ENCODE assay signal across 11 cellular contexts in the genomic region with DNA sequence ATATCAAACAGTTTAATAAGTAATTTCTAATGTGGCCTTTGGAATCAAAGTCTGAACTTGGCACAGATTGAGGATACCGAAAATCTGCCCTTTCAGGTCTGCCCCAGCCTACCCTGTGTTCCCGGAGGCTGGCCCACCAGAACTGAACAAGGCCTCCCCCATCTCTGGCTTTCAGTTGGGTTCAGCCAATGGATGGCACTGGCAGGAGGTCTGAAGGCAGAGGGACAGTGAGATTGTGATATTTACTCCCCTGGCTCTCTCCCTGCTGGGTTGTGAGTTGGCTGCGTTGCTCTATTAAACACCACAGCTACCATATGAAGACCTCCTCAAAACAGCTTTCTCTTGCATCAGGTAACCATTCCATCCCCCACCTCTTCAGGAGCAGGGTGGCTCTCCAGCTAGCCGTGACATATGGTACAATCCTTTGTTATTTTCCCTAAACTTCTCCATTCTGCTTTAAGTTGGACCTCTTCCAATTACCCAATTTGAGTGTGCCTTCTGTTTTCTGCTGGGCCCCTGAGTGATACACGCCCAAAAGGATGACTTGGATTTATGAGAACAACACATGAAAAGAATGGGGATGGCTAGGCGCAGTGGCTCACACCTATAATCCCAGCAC. TPM values are rescaled to one million over a fixed set of nuclear protein-coding genes. Genes with fewer than 3 reads are reported as not detected.
DNase-seq lines count a peak whose midpoint lies in the region; ATAC-seq, FAIRE-seq and TF ChIP-seq lines count a peak whose summit lies in the region.
"Had no signal": no experiment of that assay in that cellular context is flagged by ENCODE, and none has a peak within 500 bp of the region (broad histone marks: within the 10 kb centered on the region; RNA-seq: fewer than 3 reads in every experiment).

No MANE protein-coding gene starts in this region.

- H4K20me1 ChIP-seq in GM23248 (ENCODE audit: insufficient read depth): no peaks in the 10 kb centered on the region
- no peaks in the 10 kb centered on the region for H4K20me1 ChIP-seq in endothelial cell of umbilical vein (replicated peaks; ENCODE audit: control insufficient read depth, extremely low read depth, insufficient read depth, low read length)

- H3K4me1 ChIP-seq in GM23248 (ENCODE audit: insufficient read depth) (peaks cover 74% of the 10 kb centered on the region), endothelial cell of umbilical vein (ENCODE audit: control insufficient read depth, extremely low read depth, insufficient read depth, low read length) (peaks cover 82% of the 10 kb centered on the region), sigmoid colon (peaks cover 0 to 74% (median 71%) of the 10 kb centered on the region in 4 donors), psoas muscle (peaks cover 61% of the 10 kb centered on the region)

- no peak for TF ChIP-seq POLR2A in endothelial cell of umbilical vein (IDR thresholded peaks at IDR 0.05; ENCODE audit: low read depth, low read length)
- no peak for TF ChIP-seq POLR2A in sigmoid colon (IDR thresholded peaks at IDR 0.05)

- H3K4me2 ChIP-seq in GM23248 (ENCODE audit: unreplicated experiment): no peak overlapping the region
- H3K4me2 ChIP-seq in endothelial cell of umbilical vein (ENCODE audit: insufficient read depth, low read length): no peak overlapping the region

- CTCF ChIA-PET in endothelial cell of umbilical vein (lab: Charles Lee): interaction anchor here (0.8 to 2.9 kb wide), 4 partner anchors 9 to 64 kb away, joined by 3 to 12 read pairs (median 8); partner anchors contain the start of gene DNMBP

- no peak for FAIRE-seq in endothelial cell of umbilical vein (lab: Jason Lieb, UNC)

- H3K4me3 ChIP-seq in GM23248 (no peak overlapping the region), endothelial cell of umbilical vein (replicated peaks in 1 of 3; ENCODE audit: insufficient read depth in 1 of 3, low read depth in 1 of 3, low read length in 3 of 3) (no peak overlapping the region), sigmoid colon (no peak overlapping the region), psoas muscle (no peak overlapping the region)
- H3K4me3 ChIP-seq: dorsolateral prefrontal cortex, skin epidermis had no signal

- H3K79me2 ChIP-seq in GM23248 (ENCODE audit: insufficient read depth): peaks cover 94% of the 10 kb centered on the region
- H3K79me2 ChIP-seq in endothelial cell of umbilical vein (ENCODE audit: control insufficient read depth, insufficient read depth, low read length): peaks cover 93% of the 10 kb centered on the region

- peaks cover 67% of the 10 kb centered on the region for H3F3A ChIP-seq in GM23248 (ENCODE audit: insufficient read depth)

- H3K36me3 ChIP-seq in GM23248 (ENCODE audit: low read depth) (peaks cover 6% of the 10 kb centered on the region; the same call in 1 of the 2 replicates), endothelial cell of umbilical vein (ENCODE audit: control insufficient read depth in 2 of 2, extremely low read depth in 1 of 2, insufficient read depth in 2 of 2, low read length in 2 of 2) (peaks cover 2% of the 10 kb centered on the region in 2 experiments), sigmoid colon (no peaks in the 10 kb centered on the region), psoas muscle (ENCODE audit: insufficient read depth in 1 of 2, low read depth in 1 of 2) (no peaks in the 10 kb centered on the region)

- H3K9me3 ChIP-seq in GM23248 (ENCODE audit: low read depth) (no peaks in the 10 kb centered on the region), endothelial cell of umbilical vein (replicated peaks; ENCODE audit: control insufficient read depth, insufficient read depth, low read length) (no peaks in the 10 kb centered on the region), sigmoid colon (no peaks in the 10 kb centered on the region), psoas muscle (no peaks in the 10 kb centered on the region)

- WGBS in GM23248 (ENCODE audit: low coverage in 1 of 2, low lambda C conversion rate in 2 of 2, missing lambda C conversion rate in 2 of 2), 2 experiments: 64 to 75% methylated on average over 6 of the region's 6 CpGs
- 84 to 88% methylated on average over 6 of the region's 6 CpGs for WGBS in sigmoid colon, 2 donors
- WGBS in psoas muscle, 3 donors: 80 to 81% (median 80%) methylated on average over 6 of the region's 6 CpGs

- H2AFZ ChIP-seq in GM23248 (no peak overlapping the region), endothelial cell of umbilical vein (ENCODE audit: low read depth, low read length) (no peak overlapping the region)

- ATAC-seq in GM21529 (IDR thresholded peaks at IDR 0.05; ENCODE audit: unreplicated experiment): no peak
- ATAC-seq in left colon: no peak
- no peak for ATAC-seq in psoas muscle

- TF ChIP-seq CTCF in endothelial cell of umbilical vein (IDR thresholded peaks at IDR 0.05; ENCODE audit: extremely low read depth in 1 of 2, insufficient read depth in 1 of 2, low read depth in 1 of 2, low read length in 2 of 2) (no peak), sigmoid colon (IDR thresholded peaks at IDR 0.05) (no peak), psoas muscle (IDR thresholded peaks at IDR 0.05) (no peak)

- H3K9me1 ChIP-seq in endothelial cell of umbilical vein (replicated peaks; ENCODE audit: control insufficient read depth, extremely low read depth, insufficient read depth, low read length): no peaks in the 10 kb centered on the region

- H3K27me3 ChIP-seq in GM23248 (replicated peaks; ENCODE audit: insufficient read depth) (no peaks in the 10 kb centered on the region), endothelial cell of umbilical vein (ENCODE audit: control insufficient read depth in 2 of 2, insufficient read depth in 2 of 2, low read length in 2 of 2) (no peaks in the 10 kb centered on the region), sigmoid colon (no peaks in the 10 kb centered on the region), psoas muscle (ENCODE audit: insufficient read depth in 3 of 3, low read length in 2 of 3) (no peaks in the 10 kb centered on the region)
- H3K27me3 ChIP-seq: dorsolateral prefrontal cortex had no signal

- no TSS peak for BruUV-seq in endothelial cell of umbilical vein (replicated peaks; lab: Mats Ljungman, UMichigan)

- no peak overlapping the region for H3K9ac ChIP-seq in GM23248
- H3K9ac ChIP-seq in endothelial cell of umbilical vein (replicated peaks; ENCODE audit: extremely low read depth, insufficient read depth, low read length): no peak overlapping the region

- TF ChIP-seq EP300 in sigmoid colon (IDR thresholded peaks at IDR 0.05): no peak

- DNase-seq in GM23248 (peak; percentile 25), NCI-H345 treated with DMSO at 0.1 percent for 48 hours (lab: John Stamatoyannopoulos, UW; ENCODE audit: unreplicated experiment) (peak; percentile 39), endothelial cell of umbilical vein (ENCODE audit: low read depth, low spot score) (no peak), sigmoid colon (no peak), left colon (no peak), ureter (ENCODE audit: low spot score) (no peak), psoas muscle (no peak)
- DNase-seq: MM.1S had no signal

- in situ Hi-C loops in GM23248 (cut with MboI): no loop called here

- intact Hi-C loops in endothelial cell of umbilical vein (cut with micrococcal nuclease) (no loop called here), sigmoid colon (cut with DNase I) (no loop called here), left colon (cut with DNase I, micrococcal nuclease) (no loop called here), psoas muscle (cut with DNase I) (no loop called here)

- POLR2A ChIA-PET in endothelial cell of umbilical vein (lab: Charles Lee): interaction anchor here (1.3 kb wide), 1 partner anchor 25 kb away, joined by 3 read pairs; no protein-coding TSS in a partner anchor

- H3K27ac ChIP-seq in GM23248 (peak overlapping the region; percentile 93), endothelial cell of umbilical vein (ENCODE audit: insufficient read depth, low read depth, low read length) (peak overlapping the region; percentile 13), sigmoid colon (peak overlapping the region; percentile 7 to 79 (median 57)), psoas muscle (no peak overlapping the region)

- H3K9me2 ChIP-seq in GM23248 (ENCODE audit: insufficient read depth): no peaks in the 10 kb centered on the region

- dilution Hi-C loops in endothelial cell of umbilical vein (cut with MboI; ENCODE audit: extremely low pct_ligation_motif_present, low sequenced_read_pairs): no loop called here

TF ChIP-seq in endothelial cell of umbilical vein, 7 proteins besides CTCF, POLR2A, EP300 and RAD21:
- TF ChIP-seq JUN (IDR thresholded peaks at IDR 0.05; ENCODE audit: borderline replicate concordance, insufficient read depth, insufficient read length, low read depth) (no peak), POLR2AphosphoS5 (IDR thresholded peaks at IDR 0.05; ENCODE audit: insufficient read depth, low read depth, low read length) (no peak), MAX (IDR thresholded peaks at IDR 0.05; ENCODE audit: insufficient read depth, insufficient read length) (no peak), GATA2 (IDR thresholded peaks at IDR 0.05; ENCODE audit: insufficient read depth, insufficient read length, low read depth, low read length) (no peak), FOS (IDR thresholded peaks at IDR 0.05; ENCODE audit: borderline replicate concordance, insufficient read depth, low read length) (no peak), MYC (IDR thresholded peaks at IDR 0.05; ENCODE audit: low read depth, low read length) (no peak), EZH2 (IDR thresholded peaks at IDR 0.05; ENCODE audit: borderline replicate concordance, low read depth, low read length, severe bottlenecking) (no peak)

RNA-seq across cellular contexts. Expression of gene DNMBP, which starts 28.1 kb away (rescaled TPM):
- total RNA-seq in GM23248 (2014; rRNA removed; shearing (Covaris generic)): 18.5 and 22.4 TPM in 2 replicates
- polyA plus RNA-seq in GM23248 (2016; fragmentation: Nextera tagmentation; extraction: Ambion mirVana): 12.4 and 12.6 TPM in 2 replicates
- total RNA-seq in endothelial cell of umbilical vein: 53.4 and 56.1 TPM in 2 replicates
- polyA plus RNA-seq in endothelial cell of umbilical vein: 28.0 and 32.0 TPM in 2 replicates
- 38.1 and 46.2 TPM in 2 replicates for polyA plus RNA-seq in endothelial cell of umbilical vein (2011; cell fraction: cytosol; rRNA removed)
- 99.9 and 110 TPM in 2 replicates for polyA plus RNA-seq in endothelial cell of umbilical vein (2011; cell fraction: nucleus; rRNA removed)
- 32.2 and 38.9 TPM in 2 replicates for polyA plus RNA-seq in endothelial cell of umbilical vein (2012)
- 45.9 and 49.5 TPM in 2 replicates for polyA minus RNA-seq in endothelial cell of umbilical vein
- 5.4 TPM for polyA minus RNA-seq in endothelial cell of umbilical vein (2011; cell fraction: cytosol; rRNA and poly(A)+ RNA removed)
- polyA minus RNA-seq in endothelial cell of umbilical vein (2011; cell fraction: nucleus; rRNA and poly(A)+ RNA removed): 72.5 and 97.0 TPM in 2 replicates
- total RNA-seq in sigmoid colon: 10 to 100 TPM; 15.0 to 21.6 (median 16.0) TPM
- polyA plus RNA-seq in sigmoid colon: 10 to 100 TPM; 18.6 to 21.2 (median 19.9) TPM
- 10 to 100 TPM; 43.6 to 53.4 TPM for total RNA-seq in left colon
- 54.6 TPM for total RNA-seq in ureter
- 10 to 100 TPM; 10.7 to 16.9 (median 12.4) TPM for total RNA-seq in psoas muscle
- polyA plus RNA-seq in psoas muscle: 10 to 100 TPM in 1 of 3 donors, 1 to 10 TPM in 2; 6.2 to 11.0 (median 8.3) TPM

Comparison
In these comparisons a context has a peak if more than half of its experiments do, and no peak if none do; other contexts are left out.
1. DNase-seq: peak in GM23248 (single experiment) and NCI-H345 treated with DMSO at 0.1 percent for 48 hours (single experiment); none in endothelial cell of umbilical vein (single experiment), sigmoid colon (single experiment), left colon (0 of 2), ureter (single experiment) and psoas muscle (0 of 2).